ENCODE assay signal across 10 cellular contexts in the genomic region with DNA sequence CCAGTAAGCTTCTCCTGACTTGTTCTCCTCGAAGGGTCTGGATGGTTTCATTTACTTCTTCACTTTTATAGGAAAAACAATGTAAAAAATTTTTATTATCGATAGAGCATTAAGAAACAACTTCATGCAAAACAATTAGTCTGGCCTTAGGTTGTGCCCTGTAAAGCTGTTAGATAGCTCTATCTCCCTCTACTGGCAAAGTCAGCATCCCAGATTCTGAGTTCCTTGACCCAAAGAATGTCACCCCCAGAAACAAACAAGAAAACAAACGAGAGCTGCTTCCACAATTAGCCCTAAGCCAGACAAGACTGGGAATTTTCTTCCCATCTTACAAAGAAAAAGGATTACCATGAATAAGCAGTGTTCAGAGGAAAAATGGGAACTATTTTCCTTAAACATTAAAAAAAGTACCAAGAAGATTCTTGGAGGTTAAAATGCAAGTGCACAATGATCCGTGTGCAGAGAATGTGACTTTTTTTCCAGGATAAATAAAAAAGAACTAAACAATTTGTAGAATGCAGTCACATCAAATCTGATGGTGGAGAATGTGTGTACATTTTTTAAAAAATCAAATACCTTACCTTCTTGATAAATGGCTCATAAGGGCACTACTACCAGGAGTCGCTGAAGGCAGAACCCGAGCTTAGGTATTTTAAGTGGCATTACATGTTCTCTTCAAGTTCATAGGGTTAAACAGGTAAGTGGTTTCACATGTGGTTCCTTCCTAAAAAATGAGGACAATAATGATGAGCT.
DNase-seq lines count a peak whose midpoint lies in the region; ATAC-seq and TF ChIP-seq lines count a peak whose summit lies in the region.
"Had no signal": no experiment of that assay in that cellular context is flagged by ENCODE, and none has a peak within 500 bp of the region (broad histone marks: within the 10 kb centered on the region; RNA-seq: fewer than 3 reads in every experiment).

No MANE protein-coding gene starts in this region.

- TF ChIP-seq RAD21 in SK-N-SH (IDR thresholded peaks at IDR 0.05; ENCODE audit: low read length), result peak; percentile 85

- H3K4me1 ChIP-seq in HEK293 (ENCODE audit: control insufficient read depth, insufficient read depth, low read length), result no peaks in the 10 kb centered on the region
- H3K4me1 ChIP-seq in SK-N-SH (ENCODE audit: control insufficient read depth in 1 of 2, insufficient read depth in 2 of 2, low read depth in 1 of 2, low read length in 1 of 2), result peaks cover 18 to 34% of the 10 kb centered on the region in 2 experiments; a peak in 3 of 4 replicates
- no peaks in the 10 kb centered on the region for H3K4me1 ChIP-seq in suprapubic skin
- H3K4me1 ChIP-seq in psoas muscle, result no peaks in the 10 kb centered on the region
- H3K4me1 ChIP-seq: HAP-1 had no signal

- no peaks in the 10 kb centered on the region for H3K36me3 ChIP-seq in HEK293 (ENCODE audit: control insufficient read depth in 2 of 2, insufficient read depth in 1 of 2, low read length in 2 of 2)
- H3K36me3 ChIP-seq in SK-N-SH (replicated peaks in 1 of 2; ENCODE audit: control insufficient read depth in 1 of 2, insufficient read depth in 2 of 2, low read length in 1 of 2), result peaks cover 0 to 6% of the 10 kb centered on the region in 2 experiments
- H3K36me3 ChIP-seq in suprapubic skin, result no peaks in the 10 kb centered on the region
- no peaks in the 10 kb centered on the region for H3K36me3 ChIP-seq in psoas muscle (ENCODE audit: insufficient read depth in 1 of 2, low read depth in 1 of 2)
- H3K36me3 ChIP-seq: HAP-1, upper lobe of left lung had no signal

- H2AFZ ChIP-seq in SK-N-SH (ENCODE audit: low read depth), result peak overlapping the region; percentile 73; the same call in 1 of the 2 replicates

- no peaks in the 10 kb centered on the region for H3K79me2 ChIP-seq in SK-N-SH (ENCODE audit: insufficient read depth)

- H3K4me3 ChIP-seq in HEK293 (ENCODE audit: low read depth, low read length) (no peak overlapping the region), SK-N-SH (ENCODE audit: low read depth in 2 of 2, low read length in 1 of 2) (0 out of 4 replicates have a peak overlapping the region, but pooled peaks of 1 of the 2 experiments have one; percentile 2), suprapubic skin (no peak overlapping the region), psoas muscle (no peak overlapping the region)
- H3K4me3 ChIP-seq: HAP-1, upper lobe of left lung had no signal

- H3K27ac ChIP-seq in HEK293 (ENCODE audit: extremely low read depth, low read depth, low read length), result no peak overlapping the region
- peak overlapping the region; percentile 15 to 100 for H3K27ac ChIP-seq in SK-N-SH (ENCODE audit: low read depth in 2 of 2, low read length in 1 of 2)
- no peak overlapping the region for H3K27ac ChIP-seq in suprapubic skin
- no peak overlapping the region for H3K27ac ChIP-seq in psoas muscle
- H3K27ac ChIP-seq: upper lobe of left lung had no signal

- H3K9me2 ChIP-seq in SK-N-SH, result no peaks in the 10 kb centered on the region

- peak; percentile 77 to 87 for ATAC-seq in left cardiac atrium
- no peak for ATAC-seq in GM21390 (IDR thresholded peaks at IDR 0.05; ENCODE audit: unreplicated experiment)
- ATAC-seq in psoas muscle, result no peak

- H3K27me3 ChIP-seq in SK-N-SH (ENCODE audit: insufficient read depth), result no peaks in the 10 kb centered on the region
- no peaks in the 10 kb centered on the region for H3K27me3 ChIP-seq in suprapubic skin
- no peaks in the 10 kb centered on the region for H3K27me3 ChIP-seq in psoas muscle (ENCODE audit: insufficient read depth in 3 of 3, low read length in 2 of 3)
- H3K27me3 ChIP-seq: upper lobe of left lung had no signal

- CTCF ChIA-PET in HEK293 (lab: Yijun Ruan, JAX), result interaction anchor here (0.6 to 1.4 kb wide), 18 partner anchors 8 to 569 kb away, joined by 3 to 6 read pairs (median 3); no protein-coding TSS in a partner anchor
- CTCF ChIA-PET in SK-N-SH (lab: Yijun Ruan, JAX), result interaction anchor here (0.6 to 5.7 kb wide), 57 partner anchors 9 to 612 kb away, joined by 3 to 66 read pairs (median 5); partner anchors contain the start of gene HAND2

- intact Hi-C loops in left cardiac atrium (cut with DNase I), result loop anchor here (5.0 to 10.0 kb wide), 6 partner anchors 167 to 486 kb away; no protein-coding TSS in a partner anchor
- intact Hi-C loops in psoas muscle (cut with DNase I), result no loop called here

- no peaks in the 10 kb centered on the region for H3K9me3 ChIP-seq in HEK293 (ENCODE audit: control insufficient read depth, insufficient read depth, low read depth, low read length)
- no peaks in the 10 kb centered on the region for H3K9me3 ChIP-seq in SK-N-SH
- H3K9me3 ChIP-seq in suprapubic skin, result no peaks in the 10 kb centered on the region
- H3K9me3 ChIP-seq in psoas muscle, result no peaks in the 10 kb centered on the region
- H3K9me3 ChIP-seq: HAP-1, upper lobe of left lung had no signal

- DNase-seq in AG09319 (ENCODE audit: extremely low read depth, low read depth) (no peak), SK-N-SH (no peak), left cardiac atrium (no peak), suprapubic skin (ENCODE audit: low spot score in 2 of 2) (no peak), psoas muscle (no peak)
- DNase-seq in stimulated activated CD4-positive, alpha-beta T cell treated with anti-CD3 and anti-CD28 coated beads, Interleukin-4, amount 100 ng/mL, for 24 hours, result no peak

- no peak overlapping the region for H3K9ac ChIP-seq in SK-N-SH

- TF ChIP-seq CTCF in AG09319 (IDR thresholded peaks at IDR 0.05; ENCODE audit: low read depth, low read length) (peak; percentile 48), HEK293 (tag by site-specific recombination; IDR thresholded peaks at IDR 0.05) (peak; percentile 26; the same call in 1 of the 2 replicates), SK-N-SH (IDR thresholded peaks at IDR 0.05) (peak; percentile 85), suprapubic skin (IDR thresholded peaks at IDR 0.05) (peak; percentile 10 to 23), psoas muscle (IDR thresholded peaks at IDR 0.05) (no peak)

- 13% methylated on average over 6 of the region's 6 CpGs for WGBS in SK-N-SH (ENCODE audit: low lambda C conversion rate)
- 44% methylated on average over 6 of the region's 6 CpGs for WGBS in suprapubic skin
- 44 to 50% (median 45%) methylated on average over 6 of the region's 6 CpGs for WGBS in psoas muscle, 3 donors

- TF ChIP-seq POLR2A in suprapubic skin (IDR thresholded peaks at IDR 0.05), result no peak

- POLR2A ChIA-PET in HEK293 (lab: Yijun Ruan, JAX) (no interaction called here), SK-N-SH (lab: Yijun Ruan, JAX) (interaction anchor here (0.5 to 5.4 kb wide), 27 partner anchors 14 to 570 kb away, joined by 3 to 160 read pairs (median 6); partner anchors contain the start of gene HAND2)

- H3F3A ChIP-seq in SK-N-SH (replicated peaks; ENCODE audit: insufficient read depth), result peaks cover 4% of the 10 kb centered on the region

- TF ChIP-seq EP300 in SK-N-SH (IDR thresholded peaks at IDR 0.05; ENCODE audit: borderline replicate concordance in 1 of 2, low read depth in 1 of 2, low read length in 1 of 2), result peak in 1 of 2 experiments; percentile 22; a peak in 1 of 4 replicates
- TF ChIP-seq EP300 in suprapubic skin (IDR thresholded peaks at IDR 0.05), result no peak

- H3K4me2 ChIP-seq in SK-N-SH, result peak overlapping the region; percentile 13; the same call in 1 of the 2 replicates

- no peaks in the 10 kb centered on the region for H4K20me1 ChIP-seq in SK-N-SH (ENCODE audit: insufficient read depth)

TF ChIP-seq in HEK293, 187 proteins besides CTCF, POLR2A, EP300 and RAD21:
- TF ChIP-seq ZNF654 (tag by site-specific recombination; IDR thresholded peaks at IDR 0.05; ENCODE audit: low read depth) (peak; percentile 63), ZNF24 (tag by site-specific recombination; IDR thresholded peaks at IDR 0.05) (no peak), ZNF214 (tag by site-specific recombination; IDR thresholded peaks at IDR 0.05; ENCODE audit: borderline replicate concordance) (no peak), ZNF626 (tag by site-specific recombination; IDR thresholded peaks at IDR 0.05) (no peak), ZNF48 (tag by site-specific recombination; IDR thresholded peaks at IDR 0.05) (no peak)

TF ChIP-seq in SK-N-SH, 30 proteins besides CTCF, POLR2A, EP300 and RAD21:
- TF ChIP-seq SMC3 (IDR thresholded peaks at IDR 0.05; ENCODE audit: low read depth, low read length), result peak; percentile 60
- no peak for TF ChIP-seq MEF2A (IDR thresholded peaks at IDR 0.05; ENCODE audit: borderline replicate concordance, low read depth)
TF ChIP-seq in SK-N-SH: peak in this region for 1.

Comparison
In these comparisons a context has a peak if more than half of its experiments do, and no peak if none do; other contexts are left out.
1. H3K27ac ChIP-seq: peak in SK-N-SH (2 of 2); none in HEK293 (single experiment), suprapubic skin (single experiment) and psoas muscle (single experiment).
2. ATAC-seq: peak in left cardiac atrium (2 of 2); none in GM21390 (single experiment) and psoas muscle (0 of 4).
3. intact Hi-C loops: an anchor here in left cardiac atrium (5.0 to 10.0 kb wide); none called in psoas muscle.